20 cellular contexts compared by ENCODE assay signal in genomic region chr16:47984669-47985068, GRCh38.
"Had no signal": no experiment of that assay in that cellular context is flagged by ENCODE, and none has a peak within 500 bp of the region (broad histone marks: within the 10 kb centered on the region; RNA-seq: fewer than 3 reads in every experiment).

No MANE protein-coding gene starts in this region.

- H3K27ac ChIP-seq: HL-60, KMS-11, SJCRH30 had no signal

- H3K36me3 ChIP-seq: SJCRH30 had no signal

- ATAC-seq: K562, Right ventricle myocardium inferior, SK-N-SH treated with all-trans-retinoic acid at 6 μM for 48 hours had no signal

- H3K27me3 ChIP-seq: SJCRH30 had no signal

- H3K4me3 ChIP-seq: K562, SJCRH30 had no signal

- DNase-seq: Kasumi-1, MV-4-11, NCI-H1048, NCI-H1105, NCI-H1417, NCI-H1436 treated with DMSO at 0.1 percent for 48 hours, NCI-H1694, NCI-H187 treated with DMSO at 0.1 percent for 48 hours, NCI-H2029 treated with DMSO at 0.1 percent for 48 hours, NCI-H2227 treated with DMSO at 0.1 percent for 48 hours, NCI-H524 treated with DMSO at 0.1 percent for 48 hours, NCI-H69, NCI-H774, SHP77 treated with DMSO at 0.1 percent for 48 hours, SJCRH30 had no signal

- H3K4me1 ChIP-seq: SJCRH30 had no signal

- H3K9me3 ChIP-seq: SJCRH30 had no signal
